1 cellular context compared by ENCODE assay signal in the genomic region with DNA sequence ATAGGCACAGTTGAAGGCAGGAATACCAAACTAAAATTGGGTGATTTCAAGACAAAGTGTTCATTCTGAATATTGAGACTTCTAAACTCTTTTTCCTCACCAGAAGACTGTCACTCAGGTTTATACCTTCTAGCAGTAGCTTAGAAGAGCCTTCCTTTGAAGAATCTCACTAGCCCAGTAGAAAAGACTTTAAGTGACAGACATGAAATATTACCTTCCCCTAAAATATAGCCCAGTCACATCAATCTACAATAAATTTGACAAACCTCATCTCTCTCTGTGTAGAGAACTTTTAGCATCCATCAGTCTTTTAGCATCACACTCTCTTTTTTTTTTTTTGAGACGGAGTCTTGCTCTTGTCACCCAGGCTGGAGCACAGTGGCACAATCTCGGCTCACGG.
TF ChIP-seq lines count a peak whose summit lies in the region.

No MANE protein-coding gene starts in this region.

TF ChIP-seq in A549, 52 proteins besides CTCF, POLR2A, EP300 and RAD21 (continued from another document):
- TF ChIP-seq, protein P1, sequence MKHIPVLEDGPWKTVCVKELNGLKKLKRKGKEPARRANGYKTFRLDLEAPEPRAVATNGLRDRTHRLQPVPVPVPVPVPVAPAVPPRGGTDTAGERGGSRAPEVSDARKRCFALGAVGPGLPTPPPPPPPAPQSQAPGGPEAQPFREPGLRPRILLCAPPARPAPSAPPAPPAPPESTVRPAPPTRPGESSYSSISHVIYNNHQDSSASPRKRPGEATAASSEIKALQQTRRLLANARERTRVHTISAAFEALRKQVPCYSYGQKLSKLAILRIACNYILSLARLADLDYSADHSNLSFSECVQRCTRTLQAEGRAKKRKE (CRISPR knock-in tag; IDR thresholded peaks at IDR 0.05; ENCODE audit: low read depth): no peak
- TF ChIP-seq KDM5A (IDR thresholded peaks at IDR 0.05): no peak
- TF ChIP-seq JUNB (IDR thresholded peaks at IDR 0.05): no peak
- no peak for TF ChIP-seq FOSL2 (IDR thresholded peaks at IDR 0.05)
- no peak for TF ChIP-seq FOSL2 (CRISPR knock-in tag; IDR thresholded peaks at IDR 0.05)
- TF ChIP-seq, protein P2, sequence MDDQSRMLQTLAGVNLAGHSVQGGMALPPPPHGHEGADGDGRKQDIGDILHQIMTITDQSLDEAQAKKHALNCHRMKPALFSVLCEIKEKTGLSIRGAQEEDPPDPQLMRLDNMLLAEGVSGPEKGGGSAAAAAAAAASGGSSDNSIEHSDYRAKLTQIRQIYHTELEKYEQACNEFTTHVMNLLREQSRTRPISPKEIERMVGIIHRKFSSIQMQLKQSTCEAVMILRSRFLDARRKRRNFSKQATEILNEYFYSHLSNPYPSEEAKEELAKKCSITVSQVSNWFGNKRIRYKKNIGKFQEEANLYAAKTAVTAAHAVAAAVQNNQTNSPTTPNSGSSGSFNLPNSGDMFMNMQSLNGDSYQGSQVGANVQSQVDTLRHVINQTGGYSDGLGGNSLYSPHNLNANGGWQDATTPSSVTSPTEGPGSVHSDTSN (IDR thresholded peaks at IDR 0.05): no peak
- TF ChIP-seq RCOR1 (IDR thresholded peaks at IDR 0.05; ENCODE audit: low read depth, low read length): no peak
TF ChIP-seq in A549: peak in this region for 0.
